Comparison of ENCODE assay signal across 6 cellular contexts in the genomic region with DNA sequence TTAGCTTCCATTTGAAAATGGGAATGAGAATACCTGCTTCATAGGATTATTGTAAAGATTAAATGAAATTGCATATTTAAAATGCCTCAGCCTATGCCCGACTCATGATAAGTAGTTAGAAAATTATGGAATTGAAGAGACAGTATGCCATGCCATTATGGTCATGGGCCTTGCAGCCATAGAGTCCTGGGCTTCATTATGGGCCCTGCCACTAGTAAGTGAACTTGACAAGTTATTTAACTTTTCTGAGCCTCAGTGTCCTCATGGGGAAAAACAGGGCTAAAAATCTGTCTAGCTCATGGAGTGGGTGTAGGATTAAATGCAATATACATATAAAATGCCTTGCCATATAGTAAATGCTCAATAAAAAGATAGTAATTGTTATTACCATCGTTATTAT.
"Had no signal": no experiment of that assay in that cellular context is flagged by ENCODE, and none has a peak within 500 bp of the region (broad histone marks: within the 10 kb centered on the region; RNA-seq: fewer than 3 reads in every experiment).

No MANE protein-coding gene starts in this region.

- H3K27ac Mint-ChIP-seq: GM23338, H9 had no signal

- H3K4me3 Mint-ChIP-seq: GM23338, H9 had no signal

- H3K4me3 ChIP-seq: GM23338, K562 had no signal

- ATAC-seq: GM23338, K562 had no signal

- H3K4me1 Mint-ChIP-seq: GM23338 had no signal

- H3K9me3 Mint-ChIP-seq: GM23338, H9 had no signal

- DNase-seq: HCEC 1CT, IMR-90, KG1 had no signal
